ENCODE assay signal across 20 cellular contexts in the genomic region with DNA sequence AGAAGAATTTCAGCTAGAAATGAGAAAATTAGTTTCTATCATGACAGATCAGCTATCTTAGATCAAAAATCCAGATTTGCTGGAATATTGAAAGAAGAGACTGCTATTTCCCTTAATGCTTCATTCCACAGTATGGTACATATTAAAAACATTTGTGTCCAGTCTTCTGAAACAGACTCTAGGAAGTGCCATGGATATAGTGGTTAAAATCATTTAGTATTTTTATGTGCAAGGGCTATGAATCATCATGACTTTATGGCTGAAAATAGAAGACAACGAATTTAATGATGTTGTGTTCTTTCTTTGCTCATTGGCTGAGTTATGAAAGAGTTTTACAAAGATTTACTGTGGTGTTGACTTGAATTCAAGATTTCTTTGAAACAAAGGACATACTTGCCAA.
DNase-seq lines count a peak whose midpoint lies in the region; ATAC-seq, FAIRE-seq and TF ChIP-seq lines count a peak whose summit lies in the region.
"Had no signal": no experiment of that assay in that cellular context is flagged by ENCODE, and none has a peak within 500 bp of the region (broad histone marks: within the 10 kb centered on the region; RNA-seq: fewer than 3 reads in every experiment).

No MANE protein-coding gene starts in this region.

- H3K27ac ChIP-seq in mammary epithelial cell (ENCODE audit: insufficient read depth, low read depth, low read length), result no peak overlapping the region
- H3K27ac ChIP-seq: coronary artery, gastroesophageal sphincter had no signal

- no peaks in the 10 kb centered on the region for H3K9me3 ChIP-seq in mammary epithelial cell (replicated peaks; ENCODE audit: insufficient read depth, low read length)

- CTCF ChIA-PET in mammary epithelial cell (lab: Charles Lee; ENCODE audit: low non-redundant PET), result no interaction called here

- no peak overlapping the region for H3K9ac ChIP-seq in mammary epithelial cell (ENCODE audit: insufficient read depth, low read length)

- TF ChIP-seq CTCF in AG09309 (IDR thresholded peaks at IDR 0.05; ENCODE audit: control insufficient read depth, insufficient read depth, low read depth, low read length, missing control alignments), result no peak
- TF ChIP-seq CTCF in mammary epithelial cell (conservative IDR thresholded peaks at IDR 0.05 in 1 of 2, IDR thresholded peaks at IDR 0.05 in 1 of 2; ENCODE audit: extremely low read depth in 1 of 2, insufficient read depth in 1 of 2, low read depth in 1 of 2, low read length in 2 of 2), result no peak

- no peak overlapping the region for H3K4me3 ChIP-seq in AG09309 (ENCODE audit: control insufficient read depth, low read depth, low read length)
- no peak overlapping the region for H3K4me3 ChIP-seq in mammary epithelial cell (replicated peaks in 1 of 3; ENCODE audit: insufficient read depth in 1 of 3, low read depth in 2 of 3, low read length in 3 of 3)
- H3K4me3 ChIP-seq: coronary artery, gastroesophageal sphincter had no signal

- DNase-seq in AG09309 (ENCODE audit: low read depth) (peak; percentile 89), HTR-8/SVneo (ENCODE audit: insufficient read length, low spot score) (peak; percentile 77), mammary epithelial cell (peak; percentile 72), foreskin melanocyte (peak; percentile 79), NCI-H510A (lab: John Stamatoyannopoulos, UW) (no peak), HCEC 1CT (no peak)
- DNase-seq: activated CD4-positive, alpha-beta T cell treated with anti-CD3 and anti-CD28 coated beads, Interleukin-2, amount 10 ng/mL, durations not matched to agents 24 days and 14 days; activated T-cell treated with anti-CD3 and anti-CD28 coated beads, Interleukin-2, amount 50 U/mL, for 24 hours; H9; KBM-7; NCI-H1694; NCI-H526; small intestine; stimulated activated naive CD8-positive, alpha-beta T cell treated with anti-CD3 and anti-CD28 coated beads, Interleukin-15, amount 100 ng/mL, for 72 hours; T-helper 9 cell had no signal

- H3K27me3 ChIP-seq in mammary epithelial cell (ENCODE audit: insufficient read depth, low read length), result no peaks in the 10 kb centered on the region
- H3K27me3 ChIP-seq: gastroesophageal sphincter had no signal

- H3K4me1 ChIP-seq in mammary epithelial cell (ENCODE audit: insufficient read depth, low read length), result peaks cover 22% of the 10 kb centered on the region

- FAIRE-seq in HTR-8/SVneo (lab: Jason Lieb, UNC), result peak; percentile 85
- FAIRE-seq: islet of Langerhans, small intestine had no signal

- no peak overlapping the region for H3K4me2 ChIP-seq in mammary epithelial cell (ENCODE audit: insufficient read depth, low read depth, low read length)

- dilution Hi-C loops in mammary epithelial cell (cut with HindIII; ENCODE audit: low sequenced_read_pairs), result no loop called here

- no TSS peak for BruUV-seq in mammary epithelial cell (replicated peaks; lab: Mats Ljungman, UMichigan)

- H2AFZ ChIP-seq in mammary epithelial cell (ENCODE audit: low read depth, low read length), result no peak overlapping the region

- H3K79me2 ChIP-seq in mammary epithelial cell (ENCODE audit: insufficient read depth, low read length), result no peaks in the 10 kb centered on the region

- WGBS in mammary epithelial cell (ENCODE audit: low coverage, missing lambda C conversion rate), result 5% methylated on average over 1 of the region's 1 CpG

- intact Hi-C loops in mammary epithelial cell (cut with micrococcal nuclease), result no loop called here

- in situ Hi-C loops in mammary epithelial cell (cut with MboI; ENCODE audit: low sequenced_read_pairs in 2 of 2), result no loop called here

- H4K20me1 ChIP-seq in mammary epithelial cell (ENCODE audit: insufficient read depth, low read length), result no peaks in the 10 kb centered on the region

- no peaks in the 10 kb centered on the region for H3K36me3 ChIP-seq in mammary epithelial cell (ENCODE audit: insufficient read depth, low read length)
- H3K36me3 ChIP-seq: gastroesophageal sphincter had no signal

- ATAC-seq in HG02981 (IDR thresholded peaks at IDR 0.05; ENCODE audit: unreplicated experiment) (no peak), esophagus mucosa (no peak)
- ATAC-seq: gastroesophageal sphincter; stimulated activated naive CD8-positive, alpha-beta T cell treated with anti-CD3 and anti-CD28 coated beads, Interleukin-15, amount 100 ng/mL, for 72 hours had no signal

Comparison
In these comparisons a context has a peak if more than half of its experiments do, and no peak if none do; other contexts are left out.
1. DNase-seq: peak in AG09309 (single experiment), HTR-8/SVneo (single experiment), mammary epithelial cell (single experiment) and foreskin melanocyte (single experiment); none in NCI-H510A (single experiment) and HCEC 1CT (single experiment).